ENCODE assay signal across 16 cellular contexts in genomic region chr4:55170462-55170861, GRCh38. TPM values are rescaled to one million over a fixed set of nuclear protein-coding genes. Genes with fewer than 3 reads are reported as not detected.
DNase-seq lines count a peak whose midpoint lies in the region; ATAC-seq, FAIRE-seq and TF ChIP-seq lines count a peak whose summit lies in the region.
"Had no signal": no experiment of that assay in that cellular context is flagged by ENCODE, and none has a peak within 500 bp of the region (broad histone marks: within the 10 kb centered on the region; RNA-seq: fewer than 3 reads in every experiment).

No MANE protein-coding gene starts in this region.

- CTCF ChIA-PET in H1 (lab: Charles Lee; ENCODE audit: partially characterized antibody): interaction anchor here (0.8 to 4.4 kb wide), 7 partner anchors 10 to 240 kb away, joined by 3 to 31 read pairs (median 3); no protein-coding TSS in a partner anchor

- H3K79me1 ChIP-seq in H1 (ENCODE audit: low read depth, low read length): no peaks in the 10 kb centered on the region

- H3K27me3 ChIP-seq in H1 (replicated peaks in 1 of 4; ENCODE audit: control insufficient read depth in 3 of 4, extremely low read depth in 1 of 4, insufficient read depth in 3 of 4, low read length in 3 of 4) (no peaks in the 10 kb centered on the region), neural progenitor cell (no peaks in the 10 kb centered on the region), upper lobe of left lung (no peaks in the 10 kb centered on the region)
- H3K27me3 ChIP-seq: BE2C had no signal

- H3K4me3 Mint-ChIP-seq in neural progenitor cell: no peak overlapping the region
- H3K4me3 Mint-ChIP-seq: CD4-positive, alpha-beta memory T cell; GM23338 had no signal

- H2AK5ac ChIP-seq in H1 (ENCODE audit: low read depth, low read length): no peak overlapping the region

- TF ChIP-seq EP300 in H1 (IDR thresholded peaks at IDR 0.05; ENCODE audit: borderline replicate concordance in 1 of 2, low read depth in 2 of 2, low read length in 2 of 2): no peak
- TF ChIP-seq EP300 in upper lobe of left lung (IDR thresholded peaks at IDR 0.05): no peak

- no peak overlapping the region for H3K23ac ChIP-seq in H1 (ENCODE audit: insufficient read length)

- TF ChIP-seq POLR2A in H1 (IDR thresholded peaks at IDR 0.05; ENCODE audit: control extremely low read depth in 1 of 2, low read depth in 2 of 2, low read length in 2 of 2): no peak
- no peak for TF ChIP-seq POLR2A in upper lobe of left lung (IDR thresholded peaks at IDR 0.05)

- ATAC-seq in esophagus mucosa: peak; percentile 73
- ATAC-seq in upper lobe of left lung (ENCODE audit: low FRiP score in 2 of 2): no peak
- ATAC-seq in HG03521 (IDR thresholded peaks at IDR 0.05; ENCODE audit: unreplicated experiment): no peak

- H3K4me1 ChIP-seq in H1 (replicated peaks in 1 of 4; ENCODE audit: control insufficient read depth in 3 of 4, insufficient read depth in 4 of 4, low read length in 3 of 4): peaks cover 0 to 4% (median 0%) of the 10 kb centered on the region in 4 experiments; a peak in 2 of 7 replicates
- no peaks in the 10 kb centered on the region for H3K4me1 ChIP-seq in neural progenitor cell
- peaks cover 0 to 8% (median 0%) of the 10 kb centered on the region in 4 donors for H3K4me1 ChIP-seq in upper lobe of left lung
- H3K4me1 ChIP-seq: BE2C had no signal

- H2AFZ ChIP-seq in H1 (ENCODE audit: low read length) (no peak overlapping the region), neural progenitor cell (replicated peaks) (no peak overlapping the region)

- FAIRE-seq in H1 (lab: Jason Lieb, UNC): no peak
- FAIRE-seq: A204.1, K562 had no signal

- no peak overlapping the region for H4K5ac ChIP-seq in H1 (ENCODE audit: insufficient read length, low read depth, low read length)

- no peak for TF ChIP-seq CTCF in H1 (IDR thresholded peaks at IDR 0.05; ENCODE audit: control extremely low read depth in 1 of 3, insufficient read depth in 1 of 3, low read depth in 1 of 3, low read length in 3 of 3)
- TF ChIP-seq CTCF in neural progenitor cell (IDR thresholded peaks at IDR 0.05): no peak
- no peak for TF ChIP-seq CTCF in upper lobe of left lung (IDR thresholded peaks at IDR 0.05)

- H2BK5ac ChIP-seq in H1 (ENCODE audit: low read depth, low read length): no peak overlapping the region

- no peak overlapping the region for H4K8ac ChIP-seq in H1 (ENCODE audit: extremely low read depth, insufficient read depth, low read length)

- H3K4me2 ChIP-seq in H1 (ENCODE audit: insufficient read depth in 1 of 2, low read depth in 2 of 2, low read length in 2 of 2) (no peak overlapping the region), neural progenitor cell (no peak overlapping the region)
- H3K4me2 ChIP-seq: GM23338 had no signal

- H3K9me3 ChIP-seq in H1 (ENCODE audit: insufficient read depth in 2 of 2, low read depth in 1 of 2, low read length in 1 of 2): no peaks in the 10 kb centered on the region; a peak in 1 of 4 replicates
- no peaks in the 10 kb centered on the region for H3K9me3 ChIP-seq in neural progenitor cell (ENCODE audit: low read depth)
- H3K9me3 ChIP-seq in upper lobe of left lung: no peaks in the 10 kb centered on the region
- H3K9me3 ChIP-seq: BE2C, HAP-1 had no signal

- H3K9ac ChIP-seq in H1 (replicated peaks in 1 of 4; ENCODE audit: extremely low read depth in 1 of 4, low read depth in 3 of 4, low read length in 3 of 4) (no peak overlapping the region), neural progenitor cell (no peak overlapping the region)

- H3K27me3 Mint-ChIP-seq in neural progenitor cell (ENCODE audit: insufficient read depth, low read depth): peaks cover 6% of the 10 kb centered on the region

- no peak for TF ChIP-seq RAD21 in H1 (IDR thresholded peaks at IDR 0.05 in 1 of 2, conservative IDR thresholded peaks at IDR 0.05 in 1 of 2; ENCODE audit: low read depth in 2 of 2, low read length in 2 of 2)

- H3K4me3 ChIP-seq in H1 (ENCODE audit: extremely low read depth in 1 of 4, insufficient read depth in 2 of 4, low read depth in 3 of 4, low read length in 4 of 4): no peak overlapping the region
- H3K4me3 ChIP-seq in neural progenitor cell: no peak overlapping the region
- no peak overlapping the region for H3K4me3 ChIP-seq in upper lobe of left lung
- H3K4me3 ChIP-seq: GM23338, HAP-1, K562 had no signal

- no peak overlapping the region for H3K56ac ChIP-seq in H1 (replicated peaks; ENCODE audit: insufficient read length, low read depth, low read length)

- H4K91ac ChIP-seq in H1 (replicated peaks; ENCODE audit: insufficient read length, low read length): no peak overlapping the region

- H3K14ac ChIP-seq in H1 (ENCODE audit: insufficient read length): no peak overlapping the region

- no peak overlapping the region for H3K4ac ChIP-seq in H1 (replicated peaks; ENCODE audit: insufficient read length, low read depth, low read length)

- H3F3A ChIP-seq in neural progenitor cell (ENCODE audit: low read depth): peaks cover 3% of the 10 kb centered on the region

- H3K79me2 ChIP-seq in H1 (ENCODE audit: control insufficient read depth in 1 of 2, insufficient read depth in 2 of 2, low read length in 2 of 2) (no peaks in the 10 kb centered on the region), neural progenitor cell (ENCODE audit: low read depth) (no peaks in the 10 kb centered on the region)

- H3K36me3 ChIP-seq in H1 (ENCODE audit: control insufficient read depth in 2 of 4, insufficient read depth in 4 of 4, low read length in 3 of 4): no peaks in the 10 kb centered on the region
- H3K36me3 ChIP-seq in neural progenitor cell: no peaks in the 10 kb centered on the region
- H3K36me3 ChIP-seq in upper lobe of left lung: no peaks in the 10 kb centered on the region
- H3K36me3 ChIP-seq: BE2C, HAP-1 had no signal

- H2BK12ac ChIP-seq in H1 (ENCODE audit: low read depth, low read length): no peak overlapping the region

- no peaks in the 10 kb centered on the region for H4K20me1 ChIP-seq in H1 (replicated peaks in 1 of 2; ENCODE audit: control insufficient read depth in 1 of 2, insufficient read depth in 2 of 2, low read length in 2 of 2)
- no peaks in the 10 kb centered on the region for H4K20me1 ChIP-seq in neural progenitor cell (ENCODE audit: low read depth)

- no peak overlapping the region for H2BK120ac ChIP-seq in H1 (replicated peaks; ENCODE audit: low read depth, low read length)

- WGBS in H1 (ENCODE audit: extremely low coverage in 1 of 2, insufficient coverage in 1 of 2, insufficient read length in 1 of 2, insufficient replicate concordance in 2 of 2, low coverage in 1 of 2, low lambda C conversion rate in 2 of 2, missing lambda C conversion rate in 1 of 2), 2 experiments: 80% methylated on average over 6 of the region's 6 CpGs; no CpG with 5 or more reads in 1 of the 2 experiments
- WGBS in upper lobe of left lung, 2 donors: 64 to 65% methylated on average over 6 of the region's 6 CpGs

- no peak overlapping the region for H3K18ac ChIP-seq in H1 (ENCODE audit: extremely low read depth, low read length)

- no peak overlapping the region for H3K27ac ChIP-seq in H1 (ENCODE audit: low read depth, low read length)
- no peak overlapping the region for H3K27ac ChIP-seq in neural progenitor cell
- H3K27ac ChIP-seq in upper lobe of left lung: no peak overlapping the region
- H3K27ac ChIP-seq: C4-2B had no signal

- H3K27ac Mint-ChIP-seq in neural progenitor cell: peak overlapping the region; percentile 53
- H3K27ac Mint-ChIP-seq: CD4-positive, alpha-beta memory T cell; GM23338 had no signal

- DNase-seq in H4 (ENCODE audit: low spot score) (peak; percentile 30), H1 (ENCODE audit: low read depth in 1 of 2, low spot score in 2 of 2) (no peak), neural progenitor cell (ENCODE audit: low spot score) (no peak), upper lobe of left lung (no peak), HT-29 (ENCODE audit: low spot score) (no peak)
- DNase-seq: BE2C; CD4-positive, alpha-beta memory T cell; DND-41; GF-D8 had no signal

- peaks cover 25% of the 10 kb centered on the region for H3K4me1 Mint-ChIP-seq in neural progenitor cell
- H3K4me1 Mint-ChIP-seq: CD4-positive, alpha-beta memory T cell had no signal

- peaks cover 2% of the 10 kb centered on the region for H3K36me3 Mint-ChIP-seq in neural progenitor cell
- H3K36me3 Mint-ChIP-seq: CD4-positive, alpha-beta memory T cell had no signal

- POLR2A ChIA-PET in H1 (lab: Charles Lee; ENCODE audit: partially characterized antibody): no interaction called here

- H2BK15ac ChIP-seq in H1 (ENCODE audit: low read length): no peak overlapping the region

- no peaks in the 10 kb centered on the region for H3K23me2 ChIP-seq in H1 (ENCODE audit: low read depth, low read length)

- H3K9me3 Mint-ChIP-seq in neural progenitor cell: peaks cover 11% of the 10 kb centered on the region

- 0 out of 2 replicates have a peak overlapping the region, but pooled peaks have one; percentile 40 for H2BK20ac ChIP-seq in H1 (ENCODE audit: low read length)

TF ChIP-seq in H1, 55 proteins besides CTCF, POLR2A, EP300 and RAD21:
- TF ChIP-seq SP2 (IDR thresholded peaks at IDR 0.05; ENCODE audit: low read length) (no peak), ZNF274 (IDR thresholded peaks at IDR 0.05; ENCODE audit: borderline replicate concordance, extremely low read depth, low read length) (no peak)

RNA-seq across cellular contexts. Expression of gene KDR, which starts 45.1 kb away (rescaled TPM):
- not detected in 2 replicates for total RNA-seq in H4 (2014; rRNA removed; shearing (Covaris generic))
- total RNA-seq in H1 (2021; fragmentation: NEBNext Ultra II Directional; extraction: Animal tissue kit (Norgen Biotek cat#: 25700)): 98.1 and 106 TPM in 2 replicates
- polyA plus RNA-seq in H1 (2011; rRNA removed): 29.1 and 69.3 TPM in 2 replicates
- polyA plus RNA-seq in H1 (2011; cell fraction: cytosol; rRNA removed): 48.9 TPM
- 50.2 TPM for polyA plus RNA-seq in H1 (2011; cell fraction: nucleus; rRNA removed)
- polyA plus RNA-seq in H1 (2012, experiment 1 of 2): 94.9 to 122 TPM (median 103 TPM) in 4 replicates
- polyA plus RNA-seq in H1 (2012, experiment 2 of 2): 6.2 TPM
- 212 TPM for polyA plus RNA-seq in H1 (2013, experiment 1 of 2)
- 178 TPM for polyA plus RNA-seq in H1 (2013, experiment 2 of 2)
- 140 and 291 TPM in 2 replicates for polyA minus RNA-seq in H1 (2011; rRNA and poly(A)+ RNA removed)
- 70.8 TPM for polyA minus RNA-seq in H1 (2011; cell fraction: cytosol; rRNA and poly(A)+ RNA removed)
- polyA minus RNA-seq in H1 (2011; cell fraction: nucleus; rRNA and poly(A)+ RNA removed): 87.0 TPM
- total RNA-seq in esophagus mucosa: 4.2 TPM
- 2.4 and 2.7 TPM in 2 replicates for total RNA-seq in neural progenitor cell (ENCODE audit: low replicate concordance)
- 10 to 100 TPM; 22.0 to 53.1 (median 35.7) TPM for total RNA-seq in upper lobe of left lung
- total RNA-seq in HT-29 (2014; rRNA removed; shearing (Covaris generic)): not detected in 2 replicates
- total RNA-seq: CD4-positive, alpha-beta memory T cell had no signal
- polyA plus RNA-seq: CD4-positive, alpha-beta memory T cell; K562 had no signal
